Comparison of ENCODE assay signal across 21 cellular contexts in the genomic region with DNA sequence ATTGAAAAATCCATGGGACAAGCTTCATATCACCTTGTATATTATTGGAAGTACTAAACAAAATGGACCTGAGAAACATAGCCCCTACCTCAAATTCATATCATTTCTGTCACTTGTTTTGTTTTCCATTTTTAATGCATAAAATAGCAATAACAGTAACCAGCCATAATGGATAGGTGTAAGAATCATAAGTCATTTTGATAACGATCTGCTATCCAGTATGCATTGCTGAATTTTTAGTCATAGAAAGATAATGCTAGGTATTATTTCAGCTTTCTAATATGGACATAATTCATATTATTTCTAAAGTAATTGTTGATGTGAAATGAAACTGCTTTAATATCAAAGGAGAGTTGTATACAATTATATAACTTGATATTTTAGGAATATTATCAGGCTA. TPM values are rescaled to one million over a fixed set of nuclear protein-coding genes. Genes with fewer than 3 reads are reported as not detected.
DNase-seq lines count a peak whose midpoint lies in the region; ATAC-seq, FAIRE-seq and TF ChIP-seq lines count a peak whose summit lies in the region.
"Had no signal": no experiment of that assay in that cellular context is flagged by ENCODE, and none has a peak within 500 bp of the region (broad histone marks: within the 10 kb centered on the region; RNA-seq: fewer than 3 reads in every experiment).

No MANE protein-coding gene starts in this region.

- no peaks in the 10 kb centered on the region for H3K9me3 ChIP-seq in A673 (ENCODE audit: low read depth, low read length, poor library complexity, severe bottlenecking)
- no peaks in the 10 kb centered on the region for H3K9me3 ChIP-seq in naive thymus-derived CD4-positive, alpha-beta T cell (ENCODE audit: control insufficient read depth in 2 of 3, low read length in 3 of 3)
- H3K9me3 ChIP-seq: HAP-1 had no signal

- CTCF ChIA-PET in A673 (lab: Charles Lee) = no interaction called here
- CTCF ChIA-PET in naive thymus-derived CD4-positive, alpha-beta T cell (lab: Charles Lee) = no interaction called here

- peak; percentile 68 for FAIRE-seq in G401.6 (lab: Jason Lieb, UNC)
- FAIRE-seq: GM12891 had no signal

- no TSS peak for BruUV-seq in A673 (replicated peaks; lab: Mats Ljungman, UMichigan)

- H3K4me3 ChIP-seq in A673 (ENCODE audit: low read depth, low read length, poor library complexity, severe bottlenecking) = no peak overlapping the region
- no peak overlapping the region for H3K4me3 ChIP-seq in naive thymus-derived CD4-positive, alpha-beta T cell (ENCODE audit: low read length)
- H3K4me3 ChIP-seq: HAP-1 had no signal

- H3K4me3 Mint-ChIP-seq in endothelial cell (ENCODE audit: unreplicated experiment) = no peak overlapping the region
- no peak overlapping the region for H3K4me3 Mint-ChIP-seq in naive thymus-derived CD4-positive, alpha-beta T cell
- H3K4me3 Mint-ChIP-seq: CD8-positive, alpha-beta memory T cell had no signal

- no peaks in the 10 kb centered on the region for H3K9me3 Mint-ChIP-seq in endothelial cell (ENCODE audit: unreplicated experiment)
- peaks cover 0 to 6% (median 0%) of the 10 kb centered on the region in 11 donors for H3K9me3 Mint-ChIP-seq in naive thymus-derived CD4-positive, alpha-beta T cell
- H3K9me3 Mint-ChIP-seq: CD8-positive, alpha-beta memory T cell had no signal

- H3K4me1 Mint-ChIP-seq in endothelial cell (ENCODE audit: unreplicated experiment) = peaks cover 51% of the 10 kb centered on the region
- peaks cover 17 to 79% (median 40%) of the 10 kb centered on the region in 7 donors for H3K4me1 Mint-ChIP-seq in naive thymus-derived CD4-positive, alpha-beta T cell

- no peak for DNase-seq in A673 (ENCODE audit: low spot score)
- DNase-seq in endothelial cell (ENCODE audit: low spot score) = no peak
- no peak for DNase-seq in naive thymus-derived CD4-positive, alpha-beta T cell
- DNase-seq in NCI-H69 (lab: John Stamatoyannopoulos, UW) = no peak
- DNase-seq: 8988T; AML-193; CD8-positive, alpha-beta memory T cell; COR-L47; DMS 273 treated with DMSO at 0.1 percent for 48 hours; DMS53; DND-41; EL; GOT3 had no signal

- peak overlapping the region; percentile 88 for H3K27ac Mint-ChIP-seq in endothelial cell (ENCODE audit: unreplicated experiment)
- H3K27ac Mint-ChIP-seq in naive thymus-derived CD4-positive, alpha-beta T cell = peak overlapping the region in 5 of 9 donors; percentile 42 to 75 (median 70)

- peaks cover 58% of the 10 kb centered on the region for H3K4me1 ChIP-seq in A673 (ENCODE audit: insufficient read depth, low read length, poor library complexity, severe bottlenecking)
- peaks cover 6 to 11% of the 10 kb centered on the region in 2 donors for H3K4me1 ChIP-seq in naive thymus-derived CD4-positive, alpha-beta T cell (ENCODE audit: control insufficient read depth in 2 of 2, insufficient read depth in 2 of 2, low read length in 2 of 2)

- peaks cover 9% of the 10 kb centered on the region for H3K36me3 Mint-ChIP-seq in endothelial cell (ENCODE audit: low read depth, unreplicated experiment)
- H3K36me3 Mint-ChIP-seq in naive thymus-derived CD4-positive, alpha-beta T cell = peaks cover 0 to 16% (median 10%) of the 10 kb centered on the region in 5 donors

- TF ChIP-seq CTCF in A673 (conservative IDR thresholded peaks at IDR 0.05; ENCODE audit: low read depth, low read length) (no peak), endothelial cell (IDR thresholded peaks at IDR 0.05; ENCODE audit: unreplicated experiment) (no peak)

- H3K27me3 ChIP-seq in A673 (replicated peaks; ENCODE audit: insufficient read depth, low read depth, low read length, poor library complexity) = no peaks in the 10 kb centered on the region
- H3K27me3 ChIP-seq in naive thymus-derived CD4-positive, alpha-beta T cell (ENCODE audit: control insufficient read depth in 2 of 2, insufficient read depth in 2 of 2, low read length in 2 of 2) = no peaks in the 10 kb centered on the region

- POLR2A ChIA-PET in A673 (lab: Charles Lee; ENCODE audit: low non-redundant PET) = no interaction called here
- POLR2A ChIA-PET in naive thymus-derived CD4-positive, alpha-beta T cell (lab: Charles Lee) = interaction anchor here (0.6 kb wide), 1 partner anchor 121 kb away, joined by 3 read pairs; no protein-coding TSS in a partner anchor

- H3K27me3 Mint-ChIP-seq in endothelial cell (ENCODE audit: unreplicated experiment) = peaks cover 3% of the 10 kb centered on the region
- H3K27me3 Mint-ChIP-seq in naive thymus-derived CD4-positive, alpha-beta T cell = no peaks in the 10 kb centered on the region
- H3K27me3 Mint-ChIP-seq: CD8-positive, alpha-beta memory T cell had no signal

- peak overlapping the region; percentile 26 for H3K27ac ChIP-seq in A673 (ENCODE audit: low read depth, low read length, poor library complexity, severe bottlenecking)
- no peak overlapping the region for H3K27ac ChIP-seq in naive thymus-derived CD4-positive, alpha-beta T cell (ENCODE audit: low read depth, low read length)
- H3K27ac ChIP-seq: HL-60, KMS-11 had no signal

- H3K36me3 ChIP-seq in A673 (ENCODE audit: insufficient read depth, low read length, poor library complexity, severe bottlenecking) = no peaks in the 10 kb centered on the region
- no peaks in the 10 kb centered on the region for H3K36me3 ChIP-seq in naive thymus-derived CD4-positive, alpha-beta T cell (ENCODE audit: control insufficient read depth in 2 of 3, insufficient read depth in 3 of 3, low read length in 3 of 3)
- H3K36me3 ChIP-seq: HAP-1 had no signal

- ATAC-seq in naive thymus-derived CD4-positive, alpha-beta T cell = no peak
- ATAC-seq in GM19324 (IDR thresholded peaks at IDR 0.05; ENCODE audit: low FRiP score, unreplicated experiment) (no peak), GM18868 (IDR thresholded peaks at IDR 0.05; ENCODE audit: unreplicated experiment) (no peak), HG03159 (IDR thresholded peaks at IDR 0.05; ENCODE audit: unreplicated experiment) (no peak)

- intact Hi-C loops in A673 (cut with micrococcal nuclease; ENCODE audit: unreplicated experiment) = no loop called here
- intact Hi-C loops in naive thymus-derived CD4-positive, alpha-beta T cell (cut with micrococcal nuclease) = loop anchor here (2.0 to 10.0 kb wide), 2 partner anchors 273 kb away; a partner anchor contains a TSS

RNA-seq across cellular contexts. Expression of a gene that starts 1.1 kb away (rescaled TPM):
- total RNA-seq in A673 (2021) (1.8 and 2.0 TPM in 2 replicates), endothelial cell (ENCODE audit: unreplicated experiment) (35.0 TPM)
- 10 to 100 TPM in 1 of 5 experiments, 1 to 10 TPM in 3, under 1 TPM in 1; 0.89 to 13.0 (median 2.1) TPM for total RNA-seq in naive thymus-derived CD4-positive, alpha-beta T cell
- polyA plus RNA-seq in naive thymus-derived CD4-positive, alpha-beta T cell = 1 to 10 TPM; 2.0 TPM
